ENCODE assay signal across 1 cellular context in genomic region chr6:41073968-41074691, GRCh38.
TF ChIP-seq lines count a peak whose summit lies in the region.

No MANE protein-coding gene starts in this region.

TF ChIP-seq in HepG2, 621 proteins besides CTCF, POLR2A, EP300 and RAD21 (continued from another document):
- TF ChIP-seq HNF1A (IDR thresholded peaks at IDR 0.05; ENCODE audit: low read depth) (no peak), HNF1A (CRISPR knock-in tag; IDR thresholded peaks at IDR 0.05; ENCODE audit: borderline replicate concordance) (no peak), MIXL1 (CRISPR knock-in tag; IDR thresholded peaks at IDR 0.05) (no peak), HOMEZ (CRISPR knock-in tag; IDR thresholded peaks at IDR 0.05; ENCODE audit: low read depth) (no peak)
